8 cellular contexts compared by ENCODE assay signal in the genomic region with DNA sequence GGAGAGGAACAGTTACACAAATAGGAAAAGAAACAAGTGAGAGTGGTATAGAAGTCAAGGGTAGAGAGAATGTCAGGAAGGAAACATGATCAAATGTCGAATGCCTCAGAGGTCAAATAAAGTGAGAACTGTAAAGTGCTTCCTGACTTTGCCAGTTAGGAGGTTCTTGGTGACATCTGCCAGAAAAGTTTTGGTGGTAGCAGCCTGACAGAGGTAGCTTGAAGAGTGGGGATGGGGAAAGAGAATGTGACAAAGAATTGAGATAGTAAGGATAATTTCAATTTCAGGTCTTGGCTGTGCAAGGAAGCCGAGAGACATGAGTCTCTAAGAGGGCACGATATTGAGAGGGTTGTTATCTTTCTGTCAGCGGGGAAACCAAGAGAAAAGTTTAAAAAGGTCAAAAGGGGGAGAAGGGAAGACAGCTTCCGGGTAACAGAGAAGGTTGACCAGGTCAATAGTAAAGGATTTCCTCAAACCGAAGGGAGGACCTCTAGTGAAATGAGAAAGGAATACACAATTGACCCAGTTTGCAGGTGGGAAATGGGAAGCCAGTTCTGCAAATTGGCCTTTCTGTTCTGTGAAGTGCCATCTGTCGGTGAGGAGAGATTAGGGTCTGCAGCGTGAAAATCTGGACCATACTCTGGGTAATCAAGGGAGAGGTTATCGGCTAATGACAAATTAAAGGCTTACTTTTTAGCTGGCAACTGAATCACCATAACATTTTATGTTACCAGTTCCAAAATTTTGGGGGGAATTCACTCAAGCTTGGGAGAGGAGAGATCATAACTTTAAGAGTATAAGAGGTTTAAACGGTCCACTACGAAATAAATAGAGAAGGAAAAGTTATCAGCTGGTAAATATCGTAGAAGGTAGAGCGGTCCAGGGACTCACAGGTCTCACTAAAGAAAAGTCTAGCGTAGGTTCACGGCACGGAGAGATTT. TPM values are rescaled to one million over a fixed set of nuclear protein-coding genes. Genes with fewer than 3 reads are reported as not detected.
A peak's percentile ranks its signal among the peaks of the same experiment; 100 is the strongest.
DNase-seq lines count a peak whose midpoint lies in the region; ATAC-seq and TF ChIP-seq lines count a peak whose summit lies in the region.

No MANE protein-coding gene starts in this region.

- DNase-seq in DMS114 treated with DMSO at 0.1 percent for 48 hours (lab: John Stamatoyannopoulos, UW; ENCODE audit: unreplicated experiment) (peak; percentile 63), HL-60 (ENCODE audit: low read depth in 1 of 2, low spot score in 1 of 2) (peak in 1 of 2 experiments; percentile 76), mammary epithelial cell (peak; percentile 60), left kidney (ENCODE audit: low read depth, low spot score) (peak; percentile 82), superior temporal gyrus (ENCODE audit: extremely low spot score) (peak; percentile 85)

- TF ChIP-seq CTCF in HL-60 (IDR thresholded peaks at IDR 0.05; ENCODE audit: insufficient read depth, low read length) (peak; percentile 44), OCI-LY3 (IDR thresholded peaks at IDR 0.05; ENCODE audit: low read depth, low read length) (peak; percentile 65), mammary epithelial cell (conservative IDR thresholded peaks at IDR 0.05 in 1 of 2, IDR thresholded peaks at IDR 0.05 in 1 of 2; ENCODE audit: extremely low read depth in 1 of 2, insufficient read depth in 1 of 2, low read depth in 1 of 2, low read length in 2 of 2) (peak; percentile 23 to 49)

- dilution Hi-C loops in mammary epithelial cell (cut with HindIII; ENCODE audit: low sequenced_read_pairs): loop anchor here (10.0 kb wide), 1 partner anchor 143 kb away; no protein-coding TSS in a partner anchor

- no TSS peak for BruUV-seq in mammary epithelial cell (replicated peaks; lab: Mats Ljungman, UMichigan)

- no peak for ATAC-seq in HG03571 (IDR thresholded peaks at IDR 0.05; ENCODE audit: unreplicated experiment)
- no peak for ATAC-seq in HG03442 (IDR thresholded peaks at IDR 0.05; ENCODE audit: unreplicated experiment)

- in situ Hi-C loops in mammary epithelial cell (cut with MboI; ENCODE audit: low sequenced_read_pairs in 2 of 2): no loop called here

- 12% methylated on average over 12 of the region's 16 CpGs for WGBS in mammary epithelial cell (ENCODE audit: low coverage, missing lambda C conversion rate)

- H3K4me3 ChIP-seq in HL-60 (replicated peaks; ENCODE audit: insufficient read depth, low read length): peak overlapping the region; percentile 68
- peak overlapping the region; percentile 89 for H3K4me3 ChIP-seq in OCI-LY3 (ENCODE audit: low read length)
- H3K4me3 ChIP-seq in mammary epithelial cell (replicated peaks in 1 of 3; ENCODE audit: insufficient read depth in 1 of 3, low read depth in 2 of 3, low read length in 3 of 3): peak overlapping the region; percentile 72 to 86 (median 79)

- H4K20me1 ChIP-seq in OCI-LY3 (ENCODE audit: insufficient read depth, low read length): peaks cover 24% of the 10 kb centered on the region
- H4K20me1 ChIP-seq in mammary epithelial cell (ENCODE audit: insufficient read depth, low read length): no peaks in the 10 kb centered on the region

- intact Hi-C loops in mammary epithelial cell (cut with micrococcal nuclease): loop anchor here (5.0 kb wide), 1 partner anchor 80 kb away; no protein-coding TSS in a partner anchor

- peaks cover 85% of the 10 kb centered on the region for H3K79me2 ChIP-seq in OCI-LY3 (ENCODE audit: low read length)
- peaks cover 49% of the 10 kb centered on the region for H3K79me2 ChIP-seq in mammary epithelial cell (ENCODE audit: insufficient read depth, low read length)

- H2AFZ ChIP-seq in OCI-LY3 (ENCODE audit: low read depth, low read length) (no peak overlapping the region), mammary epithelial cell (ENCODE audit: low read depth, low read length) (peak overlapping the region; percentile 91)

- CTCF ChIA-PET in mammary epithelial cell (lab: Charles Lee; ENCODE audit: low non-redundant PET): no interaction called here

- peaks cover 31% of the 10 kb centered on the region for H3K4me1 ChIP-seq in OCI-LY3 (ENCODE audit: low read length)
- peaks cover 14% of the 10 kb centered on the region for H3K4me1 ChIP-seq in mammary epithelial cell (ENCODE audit: insufficient read depth, low read length)

- H3K9me3 ChIP-seq in OCI-LY3 (ENCODE audit: insufficient read depth, low read length) (no peaks in the 10 kb centered on the region; the same call in 1 of the 2 replicates), mammary epithelial cell (replicated peaks; ENCODE audit: insufficient read depth, low read length) (no peaks in the 10 kb centered on the region)

- H3K27ac ChIP-seq in HL-60 (replicated peaks) (peak overlapping the region; percentile 99), OCI-LY3 (ENCODE audit: low read length) (peak overlapping the region; percentile 99), mammary epithelial cell (ENCODE audit: insufficient read depth, low read depth, low read length) (peak overlapping the region; percentile 97)

- H3K4me2 ChIP-seq in OCI-LY3 (ENCODE audit: low read length) (peak overlapping the region; percentile 80), mammary epithelial cell (ENCODE audit: insufficient read depth, low read depth, low read length) (peak overlapping the region; percentile 99)

- peaks cover 20% of the 10 kb centered on the region for H3K36me3 ChIP-seq in OCI-LY3 (replicated peaks; ENCODE audit: low read depth, low read length)
- H3K36me3 ChIP-seq in mammary epithelial cell (ENCODE audit: insufficient read depth, low read length): no peaks in the 10 kb centered on the region

- no peaks in the 10 kb centered on the region for H3K27me3 ChIP-seq in HL-60 (ENCODE audit: insufficient read depth, poor library complexity, severe bottlenecking)
- H3K27me3 ChIP-seq in OCI-LY3 (ENCODE audit: low read depth, low read length): no peaks in the 10 kb centered on the region
- no peaks in the 10 kb centered on the region for H3K27me3 ChIP-seq in mammary epithelial cell (ENCODE audit: insufficient read depth, low read length)

- H3K9ac ChIP-seq in OCI-LY3 (ENCODE audit: low read length): peak overlapping the region; percentile 100
- peak overlapping the region; percentile 93 for H3K9ac ChIP-seq in mammary epithelial cell (ENCODE audit: insufficient read depth, low read length)

RNA-seq across cellular contexts. Expression of a gene that starts 1.0 kb away (rescaled TPM):
- total RNA-seq in mammary epithelial cell: 100 to 1,000 TPM; 114 to 245 TPM
- polyA plus RNA-seq in mammary epithelial cell: 122 TPM
- 102 TPM for polyA minus RNA-seq in mammary epithelial cell

RNA-seq across cellular contexts. Expression of a gene that starts 14.5 kb away (rescaled TPM):
- total RNA-seq in mammary epithelial cell: 1 to 10 TPM; 1.5 to 1.7 TPM
- 1.7 TPM for polyA plus RNA-seq in mammary epithelial cell
- 6.2 TPM for polyA minus RNA-seq in mammary epithelial cell

RNA-seq across cellular contexts. Expression of a gene that starts 26.6 kb away (rescaled TPM):
- not detected for total RNA-seq in mammary epithelial cell
- polyA plus RNA-seq in mammary epithelial cell: 0.03 TPM
- not detected for polyA minus RNA-seq in mammary epithelial cell

RNA-seq across cellular contexts. Expression of a gene that starts 42.0 kb away (rescaled TPM):
- total RNA-seq in mammary epithelial cell: under 1 TPM in 1 of 2 donors, not detected in 1; 0.33 TPM
- polyA plus RNA-seq in mammary epithelial cell: 0.18 TPM
- not detected for polyA minus RNA-seq in mammary epithelial cell
